28 cellular contexts compared by ENCODE assay signal in genomic region chr4:40557741-40558140, GRCh38.
DNase-seq lines count a peak whose midpoint lies in the region; ATAC-seq and TF ChIP-seq lines count a peak whose summit lies in the region.
"Had no signal": no experiment of that assay in that cellular context is flagged by ENCODE, and none has a peak within 500 bp of the region (broad histone marks: within the 10 kb centered on the region; RNA-seq: fewer than 3 reads in every experiment).

No MANE protein-coding gene starts in this region.

- H3K4me3 ChIP-seq in NB4 (ENCODE audit: low read depth, low read length) (no peak overlapping the region), adrenal gland (no peak overlapping the region), mucosa of descending colon (no peak overlapping the region), thyroid gland (replicated peaks in 1 of 3) (no peak overlapping the region)
- H3K4me3 ChIP-seq: breast epithelium, K562, skin epidermis, upper lobe of right lung had no signal

- H3K27me3 ChIP-seq in adrenal gland = no peaks in the 10 kb centered on the region
- no peaks in the 10 kb centered on the region for H3K27me3 ChIP-seq in thyroid gland
- H3K27me3 ChIP-seq: breast epithelium, upper lobe of right lung had no signal

- no peak for TF ChIP-seq POLR2A in NB4 (IDR thresholded peaks at IDR 0.05; ENCODE audit: extremely low read depth, insufficient read length)
- TF ChIP-seq POLR2A in adrenal gland (IDR thresholded peaks at IDR 0.05) = no peak
- no peak for TF ChIP-seq POLR2A in thyroid gland (IDR thresholded peaks at IDR 0.05)

- H3K36me3 ChIP-seq in adrenal gland (replicated peaks in 1 of 2) = no peaks in the 10 kb centered on the region
- no peaks in the 10 kb centered on the region for H3K36me3 ChIP-seq in mucosa of descending colon (ENCODE audit: low read depth)
- no peaks in the 10 kb centered on the region for H3K36me3 ChIP-seq in thyroid gland
- H3K36me3 ChIP-seq: breast epithelium, upper lobe of right lung, WERI-Rb-1 had no signal

- peak; percentile 16 for ATAC-seq in mucosa of descending colon
- ATAC-seq in GM18519 (IDR thresholded peaks at IDR 0.05; ENCODE audit: low FRiP score, unreplicated experiment) = no peak
- ATAC-seq: activated naive CD4-positive, alpha-beta T cell treated with anti-CD3 and anti-CD28 coated beads, Interleukin-2, amount 50 U/mL, for 72 hours; K562; natural killer cell; upper lobe of right lung had no signal

- intact Hi-C loops in adrenal gland (cut with DNase I) = no loop called here
- intact Hi-C loops in mucosa of descending colon (cut with DNase I, micrococcal nuclease) = no loop called here
- intact Hi-C loops in thyroid gland (cut with DNase I) = no loop called here

- WGBS in adrenal gland, 4 donors = 56 to 79% (median 74%) methylated on average over 1 of the region's 1 CpG
- WGBS in thyroid gland, 2 donors = 90 to 96% methylated on average over 1 of the region's 1 CpG

- H3K4me1 ChIP-seq in adrenal gland (replicated peaks in 1 of 2) (peaks cover 61% of the 10 kb centered on the region in 2 donors), mucosa of descending colon (ENCODE audit: low read depth) (no peaks in the 10 kb centered on the region), thyroid gland (peaks cover 21 to 36% of the 10 kb centered on the region in 2 donors)
- H3K4me1 ChIP-seq: breast epithelium had no signal

- DNase-seq in GF-D8 (lab: John Stamatoyannopoulos, UW) (peak; percentile 51), NB4 (ENCODE audit: low read depth) (peak; percentile 59), adrenal gland (no peak), mucosa of descending colon (no peak), thyroid gland (no peak), NCI-H1930 (lab: John Stamatoyannopoulos, UW) (no peak)
- DNase-seq in NK-92 treated with Interleukin-12 subunit alpha and Interleukin-12 subunit beta, amount 100 ng/mL, for 24 hours (lab: John Stamatoyannopoulos, UW) = no peak
- DNase-seq: activated CD4-positive, alpha-beta T cell treated with anti-CD3 and anti-CD28 coated beads for 48 hours; activated T-cell treated with anti-CD3 and anti-CD28 coated beads for 4 hours; anterior cingulate cortex; effector CD4-positive, alpha-beta T cell; midbrain; natural killer cell; NCI-H1436; NCI-H2107; NCI-H446 treated with DMSO at 0.1 percent for 48 hours; NCI-H774; occipital lobe; OCI-M1; stimulated activated naive CD4-positive, alpha-beta T cell; T1000; upper lobe of right lung; WERI-Rb-1 had no signal

- TF ChIP-seq CTCF in NB4 (IDR thresholded peaks at IDR 0.05; ENCODE audit: low read depth, low read length) (no peak), adrenal gland (IDR thresholded peaks at IDR 0.05) (no peak), mucosa of descending colon (IDR thresholded peaks at IDR 0.05) (no peak), thyroid gland (IDR thresholded peaks at IDR 0.05) (no peak)

- no peaks in the 10 kb centered on the region for H3K9me3 ChIP-seq in adrenal gland (replicated peaks in 1 of 3)
- no peaks in the 10 kb centered on the region for H3K9me3 ChIP-seq in mucosa of descending colon
- H3K9me3 ChIP-seq in thyroid gland = no peaks in the 10 kb centered on the region
- H3K9me3 ChIP-seq: breast epithelium, upper lobe of right lung had no signal

- H3K27ac ChIP-seq in adrenal gland = peak overlapping the region in 3 of 5 donors; percentile 8 to 85 (median 62)
- peak overlapping the region in 1 of 3 donors; percentile 81 for H3K27ac ChIP-seq in thyroid gland
- H3K27ac ChIP-seq: breast epithelium, upper lobe of right lung, WERI-Rb-1 had no signal

Comparison
In these comparisons a context has a peak if more than half of its experiments do, and no peak if none do; other contexts are left out.
1. DNase-seq: peak in GF-D8 (single experiment) and NB4 (single experiment); none in adrenal gland (0 of 7), mucosa of descending colon (0 of 3), NK-92 treated with Interleukin-12 subunit alpha and Interleukin-12 subunit beta, amount 100 ng/mL, for 24 hours (single experiment), thyroid gland (0 of 2) and NCI-H1930 (0 of 2).